9 cellular contexts compared by ENCODE assay signal in the genomic region with DNA sequence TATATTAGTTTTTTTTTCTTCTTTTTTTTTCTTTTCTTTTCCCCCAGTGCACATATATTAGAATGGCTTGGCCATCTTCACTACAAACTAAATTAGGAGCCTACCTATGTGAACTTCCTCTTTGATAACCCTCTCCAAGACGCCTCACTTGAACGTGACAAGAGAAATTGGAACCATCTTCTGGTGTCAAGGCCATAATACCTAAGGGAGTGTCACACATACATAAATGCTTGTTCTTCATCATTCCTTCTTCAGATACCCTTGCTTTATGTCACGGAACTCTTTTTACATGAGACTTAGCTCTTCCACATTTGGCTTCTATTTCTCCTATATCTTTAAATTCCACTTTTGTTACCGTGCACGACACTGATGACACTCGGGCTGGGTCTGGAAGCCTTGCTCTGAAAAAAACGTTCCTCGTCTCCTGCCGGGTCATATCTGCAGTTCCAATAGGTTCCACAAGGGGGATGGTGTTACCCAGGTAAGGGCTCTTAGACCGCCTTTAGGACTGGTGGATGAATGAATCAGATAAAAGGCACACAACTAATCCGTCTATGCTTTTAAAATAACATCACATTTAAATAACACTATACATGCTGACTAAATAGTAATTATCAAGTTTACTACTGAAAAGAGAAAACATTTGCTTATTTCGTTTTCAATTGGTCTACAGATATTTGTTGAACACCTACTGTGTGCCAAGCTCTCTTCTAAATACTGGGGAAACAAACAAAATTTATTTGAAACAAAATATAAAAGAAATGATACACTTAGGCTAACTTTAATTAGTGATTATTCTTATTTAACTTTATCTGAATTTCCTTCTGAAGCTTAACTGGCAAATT. TPM values are rescaled to one million over a fixed set of nuclear protein-coding genes. Genes with fewer than 3 reads are reported as not detected.
A peak's percentile ranks its signal among the peaks of the same experiment; 100 is the strongest.
DNase-seq lines count a peak whose midpoint lies in the region; ATAC-seq and TF ChIP-seq lines count a peak whose summit lies in the region.
"Had no signal": no experiment of that assay in that cellular context is flagged by ENCODE, and none has a peak within 500 bp of the region (broad histone marks: within the 10 kb centered on the region; RNA-seq: fewer than 3 reads in every experiment).

No MANE protein-coding gene starts in this region.

- 35 to 50% methylated on average over 1 to 11 of the region's 12 CpGs for WGBS in endodermal cell (ENCODE audit: insufficient coverage in 1 of 2, insufficient read length in 1 of 2), 2 experiments

- no peaks in the 10 kb centered on the region for H3K4me1 ChIP-seq in endodermal cell (ENCODE audit: control insufficient read depth, insufficient read depth, low read length)
- H3K4me1 ChIP-seq: vagina had no signal

- H3K9ac ChIP-seq in endodermal cell (ENCODE audit: extremely low read depth, low read length, poor library complexity, severe bottlenecking), result no peak overlapping the region

- peaks cover 4% of the 10 kb centered on the region for H3K27me3 Mint-ChIP-seq in activated CD4-positive, alpha-beta memory T cell treated with anti-CD3 and anti-CD28 coated beads, Interleukin-2, amount 10 ng/mL, durations not matched to agents 7 days and 5 days
- H3K27me3 Mint-ChIP-seq in endodermal cell (ENCODE audit: insufficient read depth) (peaks cover 2% of the 10 kb centered on the region), nephron (ENCODE audit: low read depth) (no peaks in the 10 kb centered on the region), type B pancreatic cell (peaks cover 5% of the 10 kb centered on the region)

- no peak overlapping the region for H3K27ac Mint-ChIP-seq in activated CD4-positive, alpha-beta memory T cell treated with anti-CD3 and anti-CD28 coated beads, Interleukin-2, amount 10 ng/mL, durations not matched to agents 7 days and 5 days
- H3K27ac Mint-ChIP-seq in endodermal cell, result no peak overlapping the region
- H3K27ac Mint-ChIP-seq in nephron, result no peak overlapping the region
- H3K27ac Mint-ChIP-seq in type B pancreatic cell, result no peak overlapping the region

- H3K4me3 Mint-ChIP-seq in activated CD4-positive, alpha-beta memory T cell treated with anti-CD3 and anti-CD28 coated beads, Interleukin-2, amount 10 ng/mL, durations not matched to agents 7 days and 5 days, result no peak overlapping the region
- no peak overlapping the region for H3K4me3 Mint-ChIP-seq in endodermal cell
- no peak overlapping the region for H3K4me3 Mint-ChIP-seq in nephron
- H3K4me3 Mint-ChIP-seq in type B pancreatic cell, result no peak overlapping the region

- H3K4me1 Mint-ChIP-seq in activated CD4-positive, alpha-beta memory T cell treated with anti-CD3 and anti-CD28 coated beads, Interleukin-2, amount 10 ng/mL, durations not matched to agents 7 days and 5 days, result peaks cover 4% of the 10 kb centered on the region
- H3K4me1 Mint-ChIP-seq in endodermal cell (no peaks in the 10 kb centered on the region), nephron (no peaks in the 10 kb centered on the region), type B pancreatic cell (ENCODE audit: unreplicated experiment) (no peaks in the 10 kb centered on the region)

- peak; percentile 30 for TF ChIP-seq CTCF in GM13976 (IDR thresholded peaks at IDR 0.05; ENCODE audit: borderline replicate concordance, control extremely low read depth, extremely low read depth, insufficient read depth, missing control alignments)
- TF ChIP-seq CTCF in endodermal cell (conservative IDR thresholded peaks at IDR 0.05), result peak; percentile 79
- peak; percentile 35 to 55 (median 49) for TF ChIP-seq CTCF in nephron (IDR thresholded peaks at IDR 0.05; ENCODE audit: unreplicated experiment in 3 of 3)
- TF ChIP-seq CTCF in type B pancreatic cell (conservative IDR thresholded peaks at IDR 0.05), result peak; percentile 76

- DNase-seq in A172 (ENCODE audit: low spot score) (peak; percentile 41), GM13976 (ENCODE audit: low spot score) (peak; percentile 41), NCI-H460 (ENCODE audit: extremely low read depth, low read depth) (peak; percentile 62), endodermal cell (peak; percentile 86), type B pancreatic cell (ENCODE audit: extremely low spot score, unreplicated experiment) (no peak)
- peak; percentile 60 for DNase-seq in activated CD4-positive, alpha-beta memory T cell treated with anti-CD3 and anti-CD28 coated beads, Interleukin-2, amount 10 ng/mL, durations not matched to agents 7 days and 5 days

- no peak overlapping the region for H3K4me3 ChIP-seq in endodermal cell (ENCODE audit: low read length)
- H3K4me3 ChIP-seq: vagina had no signal

- H3K9me3 Mint-ChIP-seq in activated CD4-positive, alpha-beta memory T cell treated with anti-CD3 and anti-CD28 coated beads, Interleukin-2, amount 10 ng/mL, durations not matched to agents 7 days and 5 days, result no peaks in the 10 kb centered on the region
- H3K9me3 Mint-ChIP-seq in endodermal cell (peaks cover 47% of the 10 kb centered on the region), nephron (peaks cover 15% of the 10 kb centered on the region), type B pancreatic cell (no peaks in the 10 kb centered on the region)

- H3K36me3 Mint-ChIP-seq in activated CD4-positive, alpha-beta memory T cell treated with anti-CD3 and anti-CD28 coated beads, Interleukin-2, amount 10 ng/mL, durations not matched to agents 7 days and 5 days (ENCODE audit: low read depth), result no peaks in the 10 kb centered on the region
- H3K36me3 Mint-ChIP-seq in endodermal cell (ENCODE audit: low read depth) (no peaks in the 10 kb centered on the region), nephron (ENCODE audit: low read depth) (no peaks in the 10 kb centered on the region), type B pancreatic cell (no peaks in the 10 kb centered on the region)

- H3K27ac ChIP-seq in endodermal cell (ENCODE audit: low read depth, low read length), result no peak overlapping the region
- H3K27ac ChIP-seq: vagina had no signal

- H3K9me3 ChIP-seq in endodermal cell (ENCODE audit: control insufficient read depth, low read length), result no peaks in the 10 kb centered on the region
- H3K9me3 ChIP-seq: vagina had no signal

- CTCF ChIA-PET in activated CD4-positive, alpha-beta memory T cell treated with anti-CD3 and anti-CD28 coated beads, Interleukin-2, amount 10 ng/mL, durations not matched to agents 7 days and 5 days (lab: Charles Lee), result interaction anchor here (1.5 kb wide), 1 partner anchor 93 kb away, joined by 3 read pairs; the partner anchor contains the start of genes KIF4A and PDZD11

- POLR2A ChIA-PET in activated CD4-positive, alpha-beta memory T cell treated with anti-CD3 and anti-CD28 coated beads, Interleukin-2, amount 10 ng/mL, durations not matched to agents 7 days and 5 days (lab: Charles Lee), result no interaction called here

- no peaks in the 10 kb centered on the region for H3K36me3 ChIP-seq in endodermal cell (ENCODE audit: control insufficient read depth, insufficient read depth, low read length)
- H3K36me3 ChIP-seq: vagina had no signal

- ATAC-seq in HG02885 (IDR thresholded peaks at IDR 0.05; ENCODE audit: poor library complexity, unreplicated experiment), result peak; percentile 93

- in situ Hi-C loops in GM13976 (cut with MboI; ENCODE audit: low sequenced_read_pairs, unreplicated experiment), result no loop called here

- H3K27me3 ChIP-seq in endodermal cell (ENCODE audit: control insufficient read depth, insufficient read depth, low read length, poor library complexity, severe bottlenecking), result no peaks in the 10 kb centered on the region
- H3K27me3 ChIP-seq: vagina had no signal

RNA-seq across cellular contexts. Expression of gene DGAT2L6, which starts 19.9 kb away (rescaled TPM):
- total RNA-seq in A172 (2014; rRNA removed; shearing (Covaris generic)), result not detected in 2 replicates
- total RNA-seq in NCI-H460 (2014; rRNA removed; shearing (Covaris generic)), result not detected in 2 replicates
- polyA plus RNA-seq in NCI-H460 (2014; cell fraction: nucleus; rRNA removed), result not detected in 2 replicates
- total RNA-seq in activated CD4-positive, alpha-beta memory T cell treated with anti-CD3 and anti-CD28 coated beads, Interleukin-2, amount 10 ng/mL, durations not matched to agents 7 days and 5 days, result not detected
- total RNA-seq in endodermal cell, result not detected
- polyA plus RNA-seq in endodermal cell (2013, experiment 1 of 2), result not detected
- polyA plus RNA-seq in endodermal cell (2013, experiment 2 of 2), result not detected
- not detected in 2 replicates for total RNA-seq in type B pancreatic cell (ENCODE audit: low replicate concordance)
- total RNA-seq: vagina had no signal

RNA-seq across cellular contexts. Expression of gene AWAT1, which starts 37.3 kb away (rescaled TPM):
- total RNA-seq in A172 (2014; rRNA removed; shearing (Covaris generic)), result not detected in 2 replicates
- total RNA-seq in NCI-H460 (2014; rRNA removed; shearing (Covaris generic)), result not detected in 2 replicates
- not detected in 2 replicates for polyA plus RNA-seq in NCI-H460 (2014; cell fraction: nucleus; rRNA removed)
- not detected for total RNA-seq in activated CD4-positive, alpha-beta memory T cell treated with anti-CD3 and anti-CD28 coated beads, Interleukin-2, amount 10 ng/mL, durations not matched to agents 7 days and 5 days
- total RNA-seq in endodermal cell (not detected), type B pancreatic cell (ENCODE audit: low replicate concordance) (not detected in 2 replicates)
- polyA plus RNA-seq in endodermal cell (2013, experiment 1 of 2), result not detected
- not detected for polyA plus RNA-seq in endodermal cell (2013, experiment 2 of 2)
- total RNA-seq: vagina had no signal
